ENCODE assay signal across 33 cellular contexts in the genomic region with DNA sequence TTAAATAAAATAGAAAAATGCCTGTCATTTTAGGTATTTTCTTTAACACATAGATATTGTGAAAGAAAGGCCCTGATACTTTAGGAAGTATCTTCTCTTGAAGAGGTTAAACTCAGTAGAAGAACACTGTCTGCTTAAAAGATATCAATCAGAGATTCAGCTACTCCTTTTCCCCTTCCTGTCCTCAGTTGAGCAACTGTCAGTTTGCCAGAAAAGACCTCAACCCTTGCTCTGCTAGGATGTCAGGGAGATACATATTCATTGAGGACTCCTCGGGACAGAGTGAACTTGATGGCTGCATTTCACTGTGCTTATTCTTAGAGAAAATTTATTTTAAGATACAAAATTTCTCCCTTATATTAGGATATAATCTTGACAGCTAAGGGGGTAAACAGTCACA.
"Had no signal": no experiment of that assay in that cellular context is flagged by ENCODE, and none has a peak within 500 bp of the region (broad histone marks: within the 10 kb centered on the region; RNA-seq: fewer than 3 reads in every experiment).

No MANE protein-coding gene starts in this region.

- H3K27ac ChIP-seq: brain microvascular endothelial cell, coronary artery, gastroesophageal sphincter, neutrophil, right lobe of liver, skin epidermis, stomach, tibial artery, WERI-Rb-1 had no signal

- H3K9me3 Mint-ChIP-seq: activated naive CD8-positive, alpha-beta T cell treated with anti-CD3 and anti-CD28 coated beads, Interleukin-2, amount 10 ng/mL, durations not matched to agents 7 days and 5 days; activated T-helper 1 cell treated with anti-CD3 and anti-CD28 coated beads, Interleukin-12 subunit alpha, Interleukin-12 subunit beta, Interleukin-2, Interleukin-4 antibody, amounts not matched to agents 30 ng/mL and 10 ng/mL and 1 ng/mL, durations not matched to agents 14 hours and 24 hours and 36 hours; nephron progenitor cell had no signal

- H3K4me3 ChIP-seq: coronary artery, gastroesophageal sphincter, right lobe of liver, skin epidermis, stomach, tibial artery had no signal

- H3K36me3 ChIP-seq: brain microvascular endothelial cell, gastroesophageal sphincter, neutrophil, right lobe of liver, stomach, tibial artery, WERI-Rb-1 had no signal

- H3K4me1 Mint-ChIP-seq: activated naive CD4-positive, alpha-beta T cell treated with anti-CD3 and anti-CD28 coated beads, Interleukin-2, amount 10 ng/mL, durations not matched to agents 7 days and 5 days; activated naive CD8-positive, alpha-beta T cell treated with anti-CD3 and anti-CD28 coated beads, Interleukin-2, amount 10 ng/mL, durations not matched to agents 7 days and 5 days; immature natural killer cell had no signal

- H3K36me3 Mint-ChIP-seq: activated naive CD4-positive, alpha-beta T cell treated with anti-CD3 and anti-CD28 coated beads, Interleukin-2, amount 10 ng/mL, durations not matched to agents 7 days and 5 days; activated naive CD8-positive, alpha-beta T cell treated with anti-CD3 and anti-CD28 coated beads, Interleukin-2, amount 10 ng/mL, durations not matched to agents 7 days and 5 days; immature natural killer cell had no signal

- H3K9me3 ChIP-seq: gastroesophageal sphincter, neutrophil, right lobe of liver, stomach, tibial artery had no signal

- H3K27me3 Mint-ChIP-seq: activated naive CD4-positive, alpha-beta T cell treated with anti-CD3 and anti-CD28 coated beads, Interleukin-2, amount 10 ng/mL, durations not matched to agents 7 days and 5 days; activated naive CD8-positive, alpha-beta T cell treated with anti-CD3 and anti-CD28 coated beads, Interleukin-2, amount 10 ng/mL, durations not matched to agents 7 days and 5 days; effector memory CD8-positive, alpha-beta T cell; progenitor cell of endocrine pancreas; stimulated activated naive B cell treated with anti-CD40 and anti-IgM and Interleukin-4, amounts not matched to agents 10 μg/mL and 1 μg/mL and 100 μg/mL, for 72 hours had no signal

- H3K27me3 ChIP-seq: brain microvascular endothelial cell, gastroesophageal sphincter, neutrophil, right lobe of liver, stomach, tibial artery had no signal

- DNase-seq: activated CD4-positive, alpha-beta T cell treated with anti-CD3 and anti-CD28 coated beads for 48 hours; activated CD4-positive, alpha-beta T cell treated with anti-CD3 and anti-CD28 coated beads, Interleukin-2, amount 50 U/mL, for 48 hours; activated CD8-positive, alpha-beta memory T cell treated with anti-CD3 and anti-CD28 coated beads for 24 hours; activated gamma-delta T cell; activated naive CD4-positive, alpha-beta T cell treated with anti-CD3 and anti-CD28 coated beads, Interleukin-2, amount 10 ng/mL, durations not matched to agents 7 days and 5 days; activated naive CD8-positive, alpha-beta T cell treated with anti-CD3 and anti-CD28 coated beads, Interleukin-2, amount 10 ng/mL, durations not matched to agents 7 days and 5 days; activated T-cell treated with anti-CD3 and anti-CD28 coated beads, Interleukin-2, amount 50 U/mL, for 1 hour; amniotic stem cell; brain microvascular endothelial cell; effector memory CD8-positive, alpha-beta T cell; erythroblast; head of caudate nucleus; hypothalamus; immature natural killer cell; kidney; left colon; mammary epithelial cell; nephron progenitor cell; right lobe of liver; stimulated activated CD4-positive, alpha-beta T cell treated with anti-CD3 and anti-CD28 coated beads, Interleukin-1b, Interleukin-23, amount 100 ng/mL, for 48 hours; stimulated activated CD4-positive, alpha-beta T cell treated with anti-CD3 and anti-CD28 coated beads, Interleukin-4, amount 100 ng/mL, for 4 hours; stimulated activated naive B cell treated with anti-CD40 and anti-IgM and Interleukin-4, amounts not matched to agents 10 μg/mL and 1 μg/mL and 100 μg/mL, for 72 hours; stomach; T-helper 2 cell; tibial artery; WERI-Rb-1 had no signal

- H3K4me3 Mint-ChIP-seq: activated naive CD4-positive, alpha-beta T cell treated with anti-CD3 and anti-CD28 coated beads, Interleukin-2, amount 10 ng/mL, durations not matched to agents 7 days and 5 days; activated naive CD8-positive, alpha-beta T cell treated with anti-CD3 and anti-CD28 coated beads, Interleukin-2, amount 10 ng/mL, durations not matched to agents 7 days and 5 days; activated T-helper 1 cell treated with anti-CD3 and anti-CD28 coated beads, Interleukin-12 subunit alpha, Interleukin-12 subunit beta, Interleukin-2, Interleukin-4 antibody, amounts not matched to agents 30 ng/mL and 10 ng/mL and 1 ng/mL, durations not matched to agents 14 hours and 24 hours and 36 hours; effector memory CD8-positive, alpha-beta T cell; immature natural killer cell; nephron progenitor cell; stimulated activated naive B cell treated with anti-CD40 and anti-IgM and Interleukin-4, amounts not matched to agents 10 μg/mL and 1 μg/mL and 100 μg/mL, for 72 hours had no signal

- ATAC-seq: activated CD4-positive, CD25-positive, alpha-beta regulatory T cell treated with anti-CD3 and anti-CD28 coated beads, Interleukin-2, amount 50 U/mL, for 24 hours; effector memory CD8-positive, alpha-beta T cell; gastroesophageal sphincter had no signal

- H3K27ac Mint-ChIP-seq: activated naive CD4-positive, alpha-beta T cell treated with anti-CD3 and anti-CD28 coated beads, Interleukin-2, amount 10 ng/mL, durations not matched to agents 7 days and 5 days; activated naive CD8-positive, alpha-beta T cell treated with anti-CD3 and anti-CD28 coated beads, Interleukin-2, amount 10 ng/mL, durations not matched to agents 7 days and 5 days; activated T-helper 1 cell treated with anti-CD3 and anti-CD28 coated beads, Interleukin-12 subunit alpha, Interleukin-12 subunit beta, Interleukin-2, Interleukin-4 antibody, amounts not matched to agents 30 ng/mL and 10 ng/mL and 1 ng/mL, durations not matched to agents 14 hours and 24 hours and 36 hours; effector memory CD8-positive, alpha-beta T cell; immature natural killer cell; nephron progenitor cell; progenitor cell of endocrine pancreas; stimulated activated naive B cell treated with anti-CD40 and anti-IgM and Interleukin-4, amounts not matched to agents 10 μg/mL and 1 μg/mL and 100 μg/mL, for 72 hours had no signal

- H3K4me1 ChIP-seq: gastroesophageal sphincter, right lobe of liver, tibial artery had no signal
